ENCODE assay signal across 1 cellular context in the genomic region with DNA sequence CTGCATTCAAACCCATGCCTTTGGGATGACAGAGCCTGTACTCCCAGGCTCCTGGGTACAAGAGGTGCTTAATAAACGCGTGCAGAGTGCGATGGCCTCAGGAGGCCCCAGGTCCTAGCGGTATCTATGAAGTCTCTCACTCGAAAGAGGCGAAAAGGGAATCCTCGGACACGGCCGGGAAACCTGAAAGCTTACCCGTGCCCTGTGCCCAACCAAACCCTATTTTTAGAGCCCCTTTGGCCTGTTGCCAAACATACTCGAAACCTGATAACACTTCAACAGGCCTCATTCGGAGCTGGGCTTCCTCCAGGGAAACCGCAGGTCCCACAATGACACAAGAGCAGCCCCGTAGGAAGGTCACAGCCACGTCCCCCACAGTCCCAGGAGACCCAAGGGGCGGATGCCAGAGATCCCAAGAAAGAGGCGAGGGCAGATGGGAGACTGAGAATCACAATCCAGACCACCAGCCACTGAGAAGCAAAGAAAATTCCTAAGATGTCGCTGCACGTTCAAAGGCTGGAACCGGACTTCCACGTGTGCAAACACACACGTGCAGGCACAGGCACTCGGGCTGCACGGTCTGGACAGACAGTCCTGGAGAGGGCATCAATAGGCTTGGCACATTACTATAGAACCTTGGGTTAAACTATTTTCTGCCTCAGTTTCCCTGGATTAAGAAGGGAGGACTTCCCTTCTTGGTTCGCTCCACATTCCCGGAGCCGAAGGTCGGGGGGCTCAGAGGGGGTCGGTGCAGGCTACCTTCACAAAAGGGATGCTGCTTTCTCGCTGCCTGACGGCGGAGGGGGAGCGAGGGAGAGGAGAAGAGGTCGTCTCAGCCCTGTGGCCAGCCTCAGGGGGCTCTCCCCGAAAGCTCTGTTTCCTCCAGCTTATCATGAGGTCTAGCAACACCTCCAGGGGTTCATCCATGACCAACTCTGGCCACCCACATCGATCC.
TF ChIP-seq lines count a peak whose summit lies in the region.

No MANE protein-coding gene starts in this region.

TF ChIP-seq in HEK293, 187 proteins besides CTCF, POLR2A, EP300 and RAD21 (continued from another document):
- TF ChIP-seq SP2 (tag by site-specific recombination; IDR thresholded peaks at IDR 0.05): peak; percentile 37; the same call in 1 of the 2 replicates
- TF ChIP-seq, protein P1, sequence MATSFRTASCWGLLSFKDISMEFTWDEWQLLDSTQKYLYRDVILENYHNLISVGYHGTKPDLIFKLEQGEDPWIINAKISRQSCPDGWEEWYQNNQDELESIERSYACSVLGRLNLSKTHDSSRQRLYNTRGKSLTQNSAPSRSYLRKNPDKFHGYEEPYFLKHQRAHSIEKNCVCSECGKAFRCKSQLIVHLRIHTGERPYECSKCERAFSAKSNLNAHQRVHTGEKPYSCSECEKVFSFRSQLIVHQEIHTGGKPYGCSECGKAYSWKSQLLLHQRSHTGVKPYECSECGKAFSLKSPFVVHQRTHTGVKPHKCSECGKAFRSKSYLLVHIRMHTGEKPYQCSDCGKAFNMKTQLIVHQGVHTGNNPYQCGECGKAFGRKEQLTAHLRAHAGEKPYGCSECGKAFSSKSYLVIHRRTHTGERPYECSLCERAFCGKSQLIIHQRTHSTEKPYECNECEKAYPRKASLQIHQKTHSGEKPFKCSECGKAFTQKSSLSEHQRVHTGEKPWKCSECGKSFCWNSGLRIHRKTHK (tag by site-specific recombination; IDR thresholded peaks at IDR 0.05): no peak
- TF ChIP-seq SETDB1 (IDR thresholded peaks at IDR 0.05; ENCODE audit: insufficient read length, low read length): no peak
- TF ChIP-seq, protein P2, sequence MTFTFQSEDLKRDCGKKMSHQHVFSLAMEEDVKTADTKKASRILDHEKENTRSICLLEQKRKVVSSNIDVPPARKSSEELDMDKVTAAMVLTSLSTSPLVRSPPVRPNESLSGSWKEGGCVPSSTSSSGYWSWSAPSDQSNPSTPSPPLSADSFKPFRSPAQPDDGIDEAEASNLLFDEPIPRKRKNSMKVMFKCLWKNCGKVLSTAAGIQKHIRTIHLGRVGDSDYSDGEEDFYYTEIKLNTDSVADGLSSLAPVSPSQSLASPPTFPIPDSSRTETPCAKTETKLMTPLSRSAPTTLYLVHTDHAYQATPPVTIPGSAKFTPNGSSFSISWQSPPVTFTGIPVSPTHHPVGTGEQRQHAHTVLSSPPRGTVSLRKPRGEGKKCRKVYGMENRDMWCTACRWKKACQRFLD (tag by site-specific recombination; IDR thresholded peaks at IDR 0.05): no peak
- TF ChIP-seq ZNF585B (tag by site-specific recombination; IDR thresholded peaks at IDR 0.05): no peak
- TF ChIP-seq, protein P3, sequence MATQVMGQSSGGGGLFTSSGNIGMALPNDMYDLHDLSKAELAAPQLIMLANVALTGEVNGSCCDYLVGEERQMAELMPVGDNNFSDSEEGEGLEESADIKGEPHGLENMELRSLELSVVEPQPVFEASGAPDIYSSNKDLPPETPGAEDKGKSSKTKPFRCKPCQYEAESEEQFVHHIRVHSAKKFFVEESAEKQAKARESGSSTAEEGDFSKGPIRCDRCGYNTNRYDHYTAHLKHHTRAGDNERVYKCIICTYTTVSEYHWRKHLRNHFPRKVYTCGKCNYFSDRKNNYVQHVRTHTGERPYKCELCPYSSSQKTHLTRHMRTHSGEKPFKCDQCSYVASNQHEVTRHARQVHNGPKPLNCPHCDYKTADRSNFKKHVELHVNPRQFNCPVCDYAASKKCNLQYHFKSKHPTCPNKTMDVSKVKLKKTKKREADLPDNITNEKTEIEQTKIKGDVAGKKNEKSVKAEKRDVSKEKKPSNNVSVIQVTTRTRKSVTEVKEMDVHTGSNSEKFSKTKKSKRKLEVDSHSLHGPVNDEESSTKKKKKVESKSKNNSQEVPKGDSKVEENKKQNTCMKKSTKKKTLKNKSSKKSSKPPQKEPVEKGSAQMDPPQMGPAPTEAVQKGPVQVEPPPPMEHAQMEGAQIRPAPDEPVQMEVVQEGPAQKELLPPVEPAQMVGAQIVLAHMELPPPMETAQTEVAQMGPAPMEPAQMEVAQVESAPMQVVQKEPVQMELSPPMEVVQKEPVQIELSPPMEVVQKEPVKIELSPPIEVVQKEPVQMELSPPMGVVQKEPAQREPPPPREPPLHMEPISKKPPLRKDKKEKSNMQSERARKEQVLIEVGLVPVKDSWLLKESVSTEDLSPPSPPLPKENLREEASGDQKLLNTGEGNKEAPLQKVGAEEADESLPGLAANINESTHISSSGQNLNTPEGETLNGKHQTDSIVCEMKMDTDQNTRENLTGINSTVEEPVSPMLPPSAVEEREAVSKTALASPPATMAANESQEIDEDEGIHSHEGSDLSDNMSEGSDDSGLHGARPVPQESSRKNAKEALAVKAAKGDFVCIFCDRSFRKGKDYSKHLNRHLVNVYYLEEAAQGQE (tag by site-specific recombination; IDR thresholded peaks at IDR 0.05): no peak
- TF ChIP-seq ZNF664 (tag by site-specific recombination; IDR thresholded peaks at IDR 0.05): no peak
- TF ChIP-seq, protein P4, sequence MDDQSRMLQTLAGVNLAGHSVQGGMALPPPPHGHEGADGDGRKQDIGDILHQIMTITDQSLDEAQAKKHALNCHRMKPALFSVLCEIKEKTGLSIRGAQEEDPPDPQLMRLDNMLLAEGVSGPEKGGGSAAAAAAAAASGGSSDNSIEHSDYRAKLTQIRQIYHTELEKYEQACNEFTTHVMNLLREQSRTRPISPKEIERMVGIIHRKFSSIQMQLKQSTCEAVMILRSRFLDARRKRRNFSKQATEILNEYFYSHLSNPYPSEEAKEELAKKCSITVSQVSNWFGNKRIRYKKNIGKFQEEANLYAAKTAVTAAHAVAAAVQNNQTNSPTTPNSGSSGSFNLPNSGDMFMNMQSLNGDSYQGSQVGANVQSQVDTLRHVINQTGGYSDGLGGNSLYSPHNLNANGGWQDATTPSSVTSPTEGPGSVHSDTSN (CRISPR knock-in tag; IDR thresholded peaks at IDR 0.05): no peak
- TF ChIP-seq KLF1 (tag by site-specific recombination; IDR thresholded peaks at IDR 0.05): peak; percentile 72
- no peak for TF ChIP-seq ZNF654 (tag by site-specific recombination; IDR thresholded peaks at IDR 0.05; ENCODE audit: low read depth)
- TF ChIP-seq ZNF623 (tag by site-specific recombination; IDR thresholded peaks at IDR 0.05): no peak
- no peak for TF ChIP-seq ZNF510 (tag by site-specific recombination; IDR thresholded peaks at IDR 0.05; ENCODE audit: insufficient replicate concordance)
